Comparison of ENCODE assay signal across 8 cellular contexts in genomic region chr1:121092329-121092968, GRCh38.
DNase-seq lines count a peak whose midpoint lies in the region; ATAC-seq and TF ChIP-seq lines count a peak whose summit lies in the region.
"Not testable (repeated sequence)": the region's sequence is repeated elsewhere in the genome, so short reads cannot be mapped to it uniquely, and the experiment has no call there.

No MANE protein-coding gene starts in this region.

- not testable (repeated sequence) for TF ChIP-seq RAD21 in IMR-90 (IDR thresholded peaks at IDR 0.05; ENCODE audit: low read length)

- H3K27ac Mint-ChIP-seq in activated CD4-positive, alpha-beta T cell treated with anti-CD3 and anti-CD28 coated beads for 36 hours, result not testable (repeated sequence)

- H2AK5ac ChIP-seq in IMR-90 (ENCODE audit: low read depth, low read length), result not testable (repeated sequence)

- H3K4me2 ChIP-seq in IMR-90 (ENCODE audit: low read depth, low read length), result not testable (repeated sequence)

- H3K4me3 Mint-ChIP-seq in activated CD4-positive, alpha-beta T cell treated with anti-CD3 and anti-CD28 coated beads for 36 hours, result not testable (repeated sequence)

- not testable (repeated sequence) for H3K9me3 Mint-ChIP-seq in activated CD4-positive, alpha-beta T cell treated with anti-CD3 and anti-CD28 coated beads for 36 hours (ENCODE audit: low read depth)

- not testable (repeated sequence) for H4K5ac ChIP-seq in IMR-90 (ENCODE audit: low read depth, low read length)

- H3K9me3 ChIP-seq in IMR-90 (ENCODE audit: control insufficient read depth, insufficient read depth, low read length); body of pancreas; psoas muscle; upper lobe of left lung: not testable (repeated sequence)

- not testable (repeated sequence) for H3K14ac ChIP-seq in IMR-90 (replicated peaks; ENCODE audit: low read depth, low read length)

- POLR2A ChIA-PET in IMR-90 (lab: Charles Lee; ENCODE audit: unreplicated experiment); activated CD4-positive, alpha-beta T cell treated with anti-CD3 and anti-CD28 coated beads for 36 hours (lab: Charles Lee): not testable (repeated sequence)

- H2BK20ac ChIP-seq in IMR-90 (ENCODE audit: low read depth, low read length), result not testable (repeated sequence)

- not testable (repeated sequence) for H3K27ac ChIP-seq in IMR-90 (ENCODE audit: insufficient read depth, low read length); body of pancreas; psoas muscle
- H3K27ac ChIP-seq in upper lobe of left lung, result peak overlapping the region in 2 of 4 donors; percentile 27 to 66

- H2BK5ac ChIP-seq in IMR-90 (ENCODE audit: low read depth, low read length, poor library complexity, severe bottlenecking), result not testable (repeated sequence)

- not testable (repeated sequence) for H2AK9ac ChIP-seq in IMR-90 (replicated peaks; ENCODE audit: low read depth, low read length, poor library complexity)

- not testable (repeated sequence) for H3K9me1 ChIP-seq in IMR-90 (ENCODE audit: insufficient read depth, low read length)

- not testable (repeated sequence) for H4K20me1 ChIP-seq in IMR-90 (ENCODE audit: insufficient read depth, low read length)

- CTCF ChIA-PET in IMR-90 (lab: Yijun Ruan, JAX); activated CD4-positive, alpha-beta T cell treated with anti-CD3 and anti-CD28 coated beads for 36 hours (lab: Charles Lee): not testable (repeated sequence)

- not testable (repeated sequence) for H3K27me3 ChIP-seq in IMR-90 (ENCODE audit: control insufficient read depth, insufficient read depth, low read length); body of pancreas; psoas muscle (ENCODE audit: insufficient read depth in 3 of 3, low read length in 2 of 3); upper lobe of left lung

- H3K18ac ChIP-seq in IMR-90 (ENCODE audit: low read depth, low read length), result not testable (repeated sequence)

- not testable (repeated sequence) for TF ChIP-seq CTCF in IMR-90 (conservative IDR thresholded peaks at IDR 0.05; ENCODE audit: low read depth, low read length); body of pancreas (IDR thresholded peaks at IDR 0.05); fibroblast of villous mesenchyme (IDR thresholded peaks at IDR 0.05; ENCODE audit: insufficient read depth, low read depth, low read length); psoas muscle (IDR thresholded peaks at IDR 0.05); upper lobe of left lung (IDR thresholded peaks at IDR 0.05)

- H3K4ac ChIP-seq in IMR-90 (ENCODE audit: low read depth, low read length), result not testable (repeated sequence)

- intact Hi-C loops in IMR-90 (cut with micrococcal nuclease); activated CD4-positive, alpha-beta T cell treated with anti-CD3 and anti-CD28 coated beads for 36 hours (cut with DNase I, micrococcal nuclease); body of pancreas (cut with DNase I); psoas muscle (cut with DNase I): not testable (repeated sequence)

- not testable (repeated sequence) for H3K36me3 ChIP-seq in IMR-90 (ENCODE audit: control insufficient read depth, insufficient read depth, low read length); body of pancreas (replicated peaks in 1 of 2; ENCODE audit: insufficient read depth in 1 of 2, low read depth in 2 of 2); psoas muscle (ENCODE audit: insufficient read depth in 1 of 2, low read depth in 1 of 2); upper lobe of left lung

- not testable (repeated sequence) for H3K56ac ChIP-seq in IMR-90 (ENCODE audit: extremely low read depth, insufficient read depth, low read length)

- H4K8ac ChIP-seq in IMR-90 (ENCODE audit: low read depth in 2 of 2, low read length in 2 of 2), result not testable (repeated sequence)

- H2AFZ ChIP-seq in IMR-90 (replicated peaks; ENCODE audit: low read length, poor library complexity), result not testable (repeated sequence)

- not testable (repeated sequence) for H3K79me1 ChIP-seq in IMR-90 (ENCODE audit: low read depth in 1 of 2, low read length in 2 of 2)

- ATAC-seq in IMR-90 (ENCODE audit: low read depth) (peak; percentile 6; the same call in 1 of the 2 replicates), body of pancreas (peak; percentile 43), psoas muscle (peak; percentile 49 to 70 (median 63)), upper lobe of left lung (ENCODE audit: low FRiP score in 2 of 2) (peak; percentile 77 to 82)
- peak; percentile 50 for ATAC-seq in activated CD4-positive, alpha-beta T cell treated with anti-CD3 and anti-CD28 coated beads for 36 hours

- not testable (repeated sequence) for H4K91ac ChIP-seq in IMR-90 (ENCODE audit: insufficient read depth, low read depth, low read length)

- H2BK120ac ChIP-seq in IMR-90 (ENCODE audit: low read depth, low read length), result not testable (repeated sequence)

- not testable (repeated sequence) for TF ChIP-seq POLR2A in IMR-90 (IDR thresholded peaks at IDR 0.05; ENCODE audit: low read depth, low read length); body of pancreas (IDR thresholded peaks at IDR 0.05); upper lobe of left lung (IDR thresholded peaks at IDR 0.05)

- in situ Hi-C loops in IMR-90 (cut with MboI; ENCODE audit: low sequenced_read_pairs), result not testable (repeated sequence)

- DNase-seq in IMR-90, result not testable (repeated sequence)
- DNase-seq in OCI-M1 (lab: John Stamatoyannopoulos, UW) (peak; percentile 96), body of pancreas (peak in 1 of 4 donors; percentile 18), fibroblast of villous mesenchyme (ENCODE audit: low read depth) (peak; percentile 56), inferior parietal cortex (ENCODE audit: extremely low spot score) (peak; percentile 32), psoas muscle (peak in 1 of 2 donors; percentile 64), upper lobe of left lung (peak in 1 of 2 donors; percentile 60)
- peak; percentile 26 for DNase-seq in activated CD4-positive, alpha-beta T cell treated with anti-CD3 and anti-CD28 coated beads for 36 hours

- TF ChIP-seq EP300 in upper lobe of left lung (IDR thresholded peaks at IDR 0.05), result not testable (repeated sequence)

- not testable (repeated sequence) for H2BK15ac ChIP-seq in IMR-90 (ENCODE audit: low read depth, low read length)

- not testable (repeated sequence) for H3K4me3 ChIP-seq in IMR-90 (ENCODE audit: insufficient read depth, low read depth, low read length); body of pancreas; fibroblast of villous mesenchyme (ENCODE audit: low read depth, low read length); psoas muscle; upper lobe of left lung

- H3K36me3 Mint-ChIP-seq in activated CD4-positive, alpha-beta T cell treated with anti-CD3 and anti-CD28 coated beads for 36 hours (ENCODE audit: low read depth), result not testable (repeated sequence)

- not testable (repeated sequence) for H3K9ac ChIP-seq in IMR-90 (ENCODE audit: low read depth, low read length)

- not testable (repeated sequence) for BruUV-seq in IMR-90 (replicated peaks; lab: Mats Ljungman, UMichigan)

- dilution Hi-C loops in IMR-90 (cut with HindIII; ENCODE audit: low sequenced_read_pairs, unreplicated experiment), result not testable (repeated sequence)

- not testable (repeated sequence) for H3K4me1 Mint-ChIP-seq in activated CD4-positive, alpha-beta T cell treated with anti-CD3 and anti-CD28 coated beads for 36 hours

- not testable (repeated sequence) for H3K27me3 Mint-ChIP-seq in activated CD4-positive, alpha-beta T cell treated with anti-CD3 and anti-CD28 coated beads for 36 hours

- H3K4me1 ChIP-seq in IMR-90 (ENCODE audit: control insufficient read depth, insufficient read depth, low read length); body of pancreas; psoas muscle; upper lobe of left lung: not testable (repeated sequence)

- no CpG with 5 or more reads among the region's 2 CpGs for WGBS in IMR-90 (ENCODE audit: extremely low coverage in 2 of 2, insufficient read length in 1 of 2), 2 experiments
- 63 to 100% methylated on average over 1 of the region's 2 CpGs for WGBS in body of pancreas, 2 donors
- WGBS in psoas muscle, 3 donors, result 33 to 68% (median 67%) methylated on average over 2 of the region's 2 CpGs
- 50% methylated on average over 1 of the region's 2 CpGs; no CpG with 5 or more reads in 1 of the 2 donors for WGBS in upper lobe of left lung, 2 donors

- not testable (repeated sequence) for H3K23ac ChIP-seq in IMR-90 (ENCODE audit: low read depth, low read length)

Comparison
In these comparisons a context has a peak if more than half of its experiments do, and no peak if none do; other contexts are left out.
1. ATAC-seq: peak in every context shown above with its lines; median percentile 80 in upper lobe of left lung; 63 in psoas muscle; 50 in activated CD4-positive, alpha-beta T cell treated with anti-CD3 and anti-CD28 coated beads for 36 hours; 43 in body of pancreas; 6 in IMR-90.